23 cellular contexts compared by ENCODE assay signal in genomic region chr22:36406721-36407120, GRCh38. TPM values are rescaled to one million over a fixed set of nuclear protein-coding genes. Genes with fewer than 3 reads are reported as not detected.
A peak's percentile ranks its signal among the peaks of the same experiment; 100 is the strongest.
DNase-seq lines count a peak whose midpoint lies in the region; ATAC-seq and TF ChIP-seq lines count a peak whose summit lies in the region.
"Had no signal": no experiment of that assay in that cellular context is flagged by ENCODE, and none has a peak within 500 bp of the region (broad histone marks: within the 10 kb centered on the region; RNA-seq: fewer than 3 reads in every experiment).

No MANE protein-coding gene starts in this region.

- ATAC-seq in T-cell (replicated peaks in 1 of 4) = no peak
- no peak for ATAC-seq in natural killer cell
- no peak for ATAC-seq in HG02763 (IDR thresholded peaks at IDR 0.05; ENCODE audit: unreplicated experiment)
- no peak for ATAC-seq in GM21619 (IDR thresholded peaks at IDR 0.05; ENCODE audit: unreplicated experiment)
- ATAC-seq: stimulated activated naive CD8-positive, alpha-beta T cell treated with anti-CD3 and anti-CD28 coated beads, Interleukin-15, Interleukin-2, amounts not matched to agents 100 U/mL and 50 U/mL, for 24 hours had no signal

- H3K27ac ChIP-seq in HL-60 (replicated peaks) = peak overlapping the region; percentile 74

- no peak for DNase-seq in CD14-positive monocyte (ENCODE audit: low spot score)
- no peak for DNase-seq in HL-60 (ENCODE audit: low read depth in 1 of 2, low spot score in 1 of 2)
- DNase-seq in T-cell = no peak
- DNase-seq in natural killer cell = no peak
- DNase-seq in A172 (ENCODE audit: low spot score) = no peak
- no peak for DNase-seq in SKM-1 treated with dmso at 0.1 percent for 144 hours (lab: John Stamatoyannopoulos, UW; ENCODE audit: unreplicated experiment)
- DNase-seq: activated CD4-positive, CD25-positive, alpha-beta regulatory T cell; activated T-cell treated with anti-CD3 and anti-CD28 coated beads, Interleukin-2, amount 50 U/mL, for 48 hours; Calu3; endodermal cell; NCI-H1694 treated with DMSO at 0.1 percent for 48 hours; NCI-H69; OCI-M1; stimulated activated CD4-positive, alpha-beta T cell treated with anti-CD3 and anti-CD28 coated beads, Interleukin-1b, Interleukin-23, amount 100 ng/mL, for 48 hours; stimulated activated naive CD8-positive, alpha-beta T cell treated with anti-CD3 and anti-CD28 coated beads, Interleukin-15, Interleukin-2, amounts not matched to agents 100 U/mL and 50 U/mL, for 24 hours; T-helper 9 cell; transverse colon had no signal

- peaks cover 79% of the 10 kb centered on the region for H3K4me1 Mint-ChIP-seq in CD14-positive monocyte
- H3K4me1 Mint-ChIP-seq in T-cell = peaks cover 57 to 70% (median 59%) of the 10 kb centered on the region in 3 donors
- H3K4me1 Mint-ChIP-seq in natural killer cell = peaks cover 45 to 52% of the 10 kb centered on the region in 2 donors

- CTCF ChIA-PET in T-cell (lab: Charles Lee) = interaction anchor here in 1 of 2 donors (1.3 kb wide), 1 partner anchor 45 kb away, joined by 4 read pairs; no protein-coding TSS in a partner anchor

- intact Hi-C loops in CD14-positive monocyte (cut with micrococcal nuclease) = loop anchor here in 1 of 2 donors (5.0 kb wide), 1 partner anchor 34 kb away; no protein-coding TSS in a partner anchor
- intact Hi-C loops in natural killer cell (cut with micrococcal nuclease) = loop anchor here (5.0 kb wide), 1 partner anchor 46 kb away; no protein-coding TSS in a partner anchor

- no peak overlapping the region for H3K4me3 ChIP-seq in HL-60 (replicated peaks; ENCODE audit: insufficient read depth, low read length)
- H3K4me3 ChIP-seq: transverse colon had no signal

- POLR2A ChIA-PET in T-cell (lab: Charles Lee) = no interaction called here

- H3K36me3 Mint-ChIP-seq in CD14-positive monocyte (no peaks in the 10 kb centered on the region), T-cell (no peaks in the 10 kb centered on the region), natural killer cell (no peaks in the 10 kb centered on the region)
- H3K36me3 Mint-ChIP-seq: activated naive CD4-positive, alpha-beta T cell treated with anti-CD3 and anti-CD28 coated beads, Interleukin-2, amount 50 U/mL, for 24 hours; IgD-negative memory B cell had no signal

- H3K27me3 Mint-ChIP-seq in CD14-positive monocyte (ENCODE audit: low read depth in 3 of 3) = peaks cover 0 to 2% (median 0%) of the 10 kb centered on the region in 3 donors
- no peaks in the 10 kb centered on the region for H3K27me3 Mint-ChIP-seq in T-cell
- no peaks in the 10 kb centered on the region for H3K27me3 Mint-ChIP-seq in natural killer cell (ENCODE audit: low read depth in 2 of 2)
- H3K27me3 Mint-ChIP-seq: activated naive CD4-positive, alpha-beta T cell treated with anti-CD3 and anti-CD28 coated beads, Interleukin-2, amount 50 U/mL, for 24 hours; IgD-negative memory B cell; progenitor cell of endocrine pancreas had no signal

- TF ChIP-seq CTCF in CD14-positive monocyte (IDR thresholded peaks at IDR 0.05) (no peak), HL-60 (IDR thresholded peaks at IDR 0.05; ENCODE audit: insufficient read depth, low read length) (no peak), natural killer cell (IDR thresholded peaks at IDR 0.05) (no peak)

- no peaks in the 10 kb centered on the region for H3K27me3 ChIP-seq in HL-60 (ENCODE audit: insufficient read depth, poor library complexity, severe bottlenecking)
- H3K27me3 ChIP-seq: transverse colon had no signal

- H3K27ac Mint-ChIP-seq in CD14-positive monocyte (peak overlapping the region; percentile 97 to 100 (median 99)), T-cell (peak overlapping the region; percentile 91 to 97), natural killer cell (peak overlapping the region; percentile 89 to 93)
- H3K27ac Mint-ChIP-seq: endodermal cell, progenitor cell of endocrine pancreas had no signal

- H3K9me3 Mint-ChIP-seq in CD14-positive monocyte = no peaks in the 10 kb centered on the region
- no peaks in the 10 kb centered on the region for H3K9me3 Mint-ChIP-seq in T-cell
- no peaks in the 10 kb centered on the region for H3K9me3 Mint-ChIP-seq in natural killer cell
- H3K9me3 Mint-ChIP-seq: activated naive CD4-positive, alpha-beta T cell treated with anti-CD3 and anti-CD28 coated beads, Interleukin-2, amount 50 U/mL, for 24 hours; endodermal cell; IgD-negative memory B cell; neural crest cell had no signal

- H3K4me3 Mint-ChIP-seq in CD14-positive monocyte (no peak overlapping the region), T-cell (peak overlapping the region in 1 of 3 donors; percentile 54), natural killer cell (peak overlapping the region; percentile 82)
- H3K4me3 Mint-ChIP-seq: activated naive CD4-positive, alpha-beta T cell treated with anti-CD3 and anti-CD28 coated beads, Interleukin-2, amount 50 U/mL, for 24 hours; endodermal cell; neural crest cell had no signal

RNA-seq across cellular contexts. Expression of gene MYH9, which starts 19.0 kb away (rescaled TPM):
- 10 to 100 TPM; 35.6 to 79.5 TPM for polyA plus RNA-seq in CD14-positive monocyte
- total RNA-seq in T-cell (1,000 to 10,000 TPM in 2 of 5 donors, 100 to 1,000 TPM in 3; 816 to 1,109 (median 896) TPM), natural killer cell (1,000 to 10,000 TPM in 1 of 3 donors, 100 to 1,000 TPM in 2; 803 to 1,038 (median 808) TPM)
- 180 and 245 TPM in 2 replicates for total RNA-seq in A172 (2014; rRNA removed; shearing (Covaris generic))
